17 cellular contexts compared by ENCODE assay signal in genomic region chr18:62102221-62102620, GRCh38.
DNase-seq lines count a peak whose midpoint lies in the region; ATAC-seq and TF ChIP-seq lines count a peak whose summit lies in the region.
"Had no signal": no experiment of that assay in that cellular context is flagged by ENCODE, and none has a peak within 500 bp of the region (broad histone marks: within the 10 kb centered on the region; RNA-seq: fewer than 3 reads in every experiment).

No MANE protein-coding gene starts in this region.

- 74 to 94% methylated on average over 1 of the region's 1 CpG for WGBS in sigmoid colon, 2 donors

- no peak overlapping the region for H3K9ac ChIP-seq in colonic mucosa (ENCODE audit: low read depth in 2 of 2, low read length in 2 of 2)
- H3K9ac ChIP-seq: SK-N-SH had no signal

- ATAC-seq in GM19025 (IDR thresholded peaks at IDR 0.05; ENCODE audit: low read depth, unreplicated experiment) (peak; percentile 48), HG02610 (IDR thresholded peaks at IDR 0.05; ENCODE audit: unreplicated experiment) (peak; percentile 87), HG03342 (IDR thresholded peaks at IDR 0.05; ENCODE audit: unreplicated experiment) (peak; percentile 70), GM19452 (IDR thresholded peaks at IDR 0.05; ENCODE audit: unreplicated experiment) (no peak)

- intact Hi-C loops in sigmoid colon (cut with DNase I) = no loop called here
- intact Hi-C loops in colonic mucosa (cut with DNase I) = no loop called here

- H3K9me3 ChIP-seq in sigmoid colon (peaks cover 0 to 2% (median 0%) of the 10 kb centered on the region in 4 donors), colonic mucosa (no peaks in the 10 kb centered on the region)

- H3K4me1 ChIP-seq in sigmoid colon (no peaks in the 10 kb centered on the region), colonic mucosa (no peaks in the 10 kb centered on the region)
- H3K4me1 ChIP-seq: right atrium auricular region, transverse colon had no signal

- H3K4me3 ChIP-seq in GM12864 (ENCODE audit: low read depth, low read length) (no peak overlapping the region), sigmoid colon (no peak overlapping the region), colonic mucosa (no peak overlapping the region)
- H3K4me3 ChIP-seq: coronary artery, right atrium auricular region, transverse colon had no signal

- no peak for TF ChIP-seq POLR2A in sigmoid colon (IDR thresholded peaks at IDR 0.05)

- no peak for TF ChIP-seq EP300 in sigmoid colon (IDR thresholded peaks at IDR 0.05)

- no peak overlapping the region for H3K27ac ChIP-seq in sigmoid colon
- no peak overlapping the region for H3K27ac ChIP-seq in colonic mucosa
- H3K27ac ChIP-seq: right atrium auricular region, transverse colon had no signal

- peak; percentile 1 for DNase-seq in GM12864 (ENCODE audit: low read depth)
- no peak for DNase-seq in sigmoid colon
- DNase-seq in HPDE6-E6E7 (ENCODE audit: extremely low spot score) = no peak
- DNase-seq in colonic mucosa = no peak
- DNase-seq: activated gamma-delta T cell, erythroblast, glutamatergic neuron, NCI-H187, NCI-H524 treated with DMSO at 0.1 percent for 48 hours, SK-N-SH, transverse colon had no signal

- TF ChIP-seq CTCF in GM12864 (IDR thresholded peaks at IDR 0.05; ENCODE audit: low read depth, low read length, missing control alignments) = no peak
- no peak for TF ChIP-seq CTCF in sigmoid colon (IDR thresholded peaks at IDR 0.05)
- no peak for TF ChIP-seq CTCF in colonic mucosa (IDR thresholded peaks at IDR 0.05)

- H3K27me3 ChIP-seq in sigmoid colon (no peaks in the 10 kb centered on the region), colonic mucosa (no peaks in the 10 kb centered on the region)
- H3K27me3 ChIP-seq: right atrium auricular region, transverse colon had no signal

- peaks cover 0 to 52% (median 10%) of the 10 kb centered on the region in 4 donors for H3K36me3 ChIP-seq in sigmoid colon
- H3K36me3 ChIP-seq in colonic mucosa = no peaks in the 10 kb centered on the region
